In genomic region chr5:123670981-123671557, GRCh38 we compare ENCODE assay signal across 8 cellular contexts.
DNase-seq lines count a peak whose midpoint lies in the region; ATAC-seq and TF ChIP-seq lines count a peak whose summit lies in the region.

No MANE protein-coding gene starts in this region.

- ATAC-seq in HG02938 (IDR thresholded peaks at IDR 0.05; ENCODE audit: unreplicated experiment) (peak; percentile 61), foreskin keratinocyte (no peak), HG02852 (IDR thresholded peaks at IDR 0.05; ENCODE audit: unreplicated experiment) (no peak), HG03342 (IDR thresholded peaks at IDR 0.05; ENCODE audit: unreplicated experiment) (no peak)

- H2AFZ ChIP-seq in parathyroid adenoma, result no peak overlapping the region

- no peak overlapping the region for H3K27ac ChIP-seq in foreskin keratinocyte
- H3K27ac ChIP-seq in parathyroid adenoma, result no peak overlapping the region

- H3K27me3 ChIP-seq in foreskin keratinocyte, result no peaks in the 10 kb centered on the region
- no peaks in the 10 kb centered on the region for H3K27me3 ChIP-seq in parathyroid adenoma (ENCODE audit: control insufficient read depth, insufficient read depth, low read length)

- H3K9ac ChIP-seq in parathyroid adenoma, result no peak overlapping the region

- TF ChIP-seq CTCF in foreskin keratinocyte (conservative IDR thresholded peaks at IDR 0.05) (peak; percentile 83), parathyroid adenoma (IDR thresholded peaks at IDR 0.05) (peak; percentile 81)

- peak; percentile 57 for DNase-seq in EL
- DNase-seq in NCI-H69 (lab: John Stamatoyannopoulos, UW), result peak; percentile 78
- peak; percentile 58 for DNase-seq in activated CD8-positive, alpha-beta memory T cell treated with anti-CD3 and anti-CD28 coated beads, Interleukin-2, amount 50 U/mL, for 48 hours
- peak in 1 of 2 donors; percentile 33 for DNase-seq in foreskin keratinocyte

- no peaks in the 10 kb centered on the region for H3K79me2 ChIP-seq in parathyroid adenoma

- peak overlapping the region; percentile 14 for H3K4me2 ChIP-seq in parathyroid adenoma (ENCODE audit: low read length)

- H3K4me1 ChIP-seq in foreskin keratinocyte (peaks cover 5% of the 10 kb centered on the region), parathyroid adenoma (no peaks in the 10 kb centered on the region)

- no peaks in the 10 kb centered on the region for H3K36me3 ChIP-seq in parathyroid adenoma (ENCODE audit: control insufficient read depth, insufficient read depth, low read length)

- H3K4me3 ChIP-seq in parathyroid adenoma (ENCODE audit: low read depth, low read length), result no peak overlapping the region

- H3K9me3 ChIP-seq in parathyroid adenoma (ENCODE audit: control insufficient read depth, low read length), result no peaks in the 10 kb centered on the region
